In genomic region chr17:18960803-18961511, GRCh38 we compare ENCODE assay signal across 8 cellular contexts. TPM values are rescaled to one million over a fixed set of nuclear protein-coding genes. Genes with fewer than 3 reads are reported as not detected.
DNase-seq lines count a peak whose midpoint lies in the region; ATAC-seq, FAIRE-seq and TF ChIP-seq lines count a peak whose summit lies in the region.

No MANE protein-coding gene starts in this region.

- H3K27ac ChIP-seq in HEK293 (ENCODE audit: extremely low read depth, low read depth, low read length) (no peak overlapping the region), kidney (ENCODE audit: low read depth in 2 of 2, low read length in 2 of 2) (no peak overlapping the region)

- H3K36me3 ChIP-seq in HEK293 (ENCODE audit: control insufficient read depth in 2 of 2, insufficient read depth in 1 of 2, low read length in 2 of 2) (no peaks in the 10 kb centered on the region), kidney (ENCODE audit: control insufficient read depth in 1 of 2, insufficient read depth in 2 of 2, low read length in 2 of 2) (peaks cover 2 to 6% of the 10 kb centered on the region in 2 donors)

- FAIRE-seq in kidney (lab: Jason Lieb, UNC): no peak

- no peak overlapping the region for H3K9ac ChIP-seq in kidney (ENCODE audit: low read length in 2 of 2)

- intact Hi-C loops in kidney (cut with DNase I): no loop called here

- no peak overlapping the region for H3K4me3 ChIP-seq in HEK293 (ENCODE audit: low read depth, low read length)
- H3K4me3 ChIP-seq in WI38 (ENCODE audit: low read depth, low read length): no peak overlapping the region
- H3K4me3 ChIP-seq in kidney (ENCODE audit: low read length in 2 of 2): no peak overlapping the region

- CTCF ChIA-PET in HEK293 (lab: Yijun Ruan, JAX): interaction anchor here (0.6 to 3.7 kb wide), 35 partner anchors 9 to 770 kb away, joined by 3 to 31 read pairs (median 5); partner anchors contain the start of genes FAM83G and SLC5A10

- H3K9me3 ChIP-seq in HEK293 (ENCODE audit: control insufficient read depth, insufficient read depth, low read depth, low read length) (no peaks in the 10 kb centered on the region), kidney (ENCODE audit: control insufficient read depth in 1 of 2, low read length in 2 of 2) (no peaks in the 10 kb centered on the region)

- POLR2A ChIA-PET in HEK293 (lab: Yijun Ruan, JAX): interaction anchor here (0.8 to 1.0 kb wide), 3 partner anchors 9 to 174 kb away, joined by 3 read pairs; no protein-coding TSS in a partner anchor

- TF ChIP-seq CTCF in HEK293 (tag by site-specific recombination; IDR thresholded peaks at IDR 0.05): peak; percentile 89
- TF ChIP-seq CTCF in WI38 (IDR thresholded peaks at IDR 0.05; ENCODE audit: low read depth, low read length): peak; percentile 82
- TF ChIP-seq CTCF in kidney (IDR thresholded peaks at IDR 0.05; ENCODE audit: borderline replicate concordance, extremely low read depth, insufficient read depth): peak; percentile 85

- peak; percentile 80 for DNase-seq in ELR (ENCODE audit: low read depth)
- DNase-seq in NCI-H1417 (lab: John Stamatoyannopoulos, UW): peak; percentile 38 to 64 (median 51)
- DNase-seq in T47D (ENCODE audit: low read depth in 1 of 2, low spot score in 1 of 2): peak; percentile 80 to 92
- peak; percentile 90 for DNase-seq in kidney
- peak; percentile 88 to 89 for DNase-seq in stimulated activated CD4-positive, alpha-beta T cell treated with anti-CD3 and anti-CD28 coated beads, Interleukin-2, amount 100 ng/mL, for 48 hours

- H3K4me1 ChIP-seq in HEK293 (ENCODE audit: control insufficient read depth, insufficient read depth, low read length): no peaks in the 10 kb centered on the region
- no peaks in the 10 kb centered on the region for H3K4me1 ChIP-seq in kidney (ENCODE audit: control insufficient read depth in 1 of 2, insufficient read depth in 1 of 2, low read depth in 1 of 2, low read length in 2 of 2)

- in situ Hi-C loops in T47D (cut with HindIII; ENCODE audit: low pct_unique_long_range_greater_than_20kb, low sequenced_read_pairs): no loop called here

- no peak for ATAC-seq in GM19463 (IDR thresholded peaks at IDR 0.05; ENCODE audit: unreplicated experiment)

TF ChIP-seq in HEK293, 187 proteins besides CTCF, POLR2A, EP300 and RAD21:
- TF ChIP-seq ZNF184 (tag by site-specific recombination; IDR thresholded peaks at IDR 0.05) (no peak), ZNF776 (tag by site-specific recombination; IDR thresholded peaks at IDR 0.05; ENCODE audit: borderline replicate concordance) (no peak), KLF17 (tag by site-specific recombination; IDR thresholded peaks at IDR 0.05) (peak; percentile 31; the same call in 1 of the 2 replicates), ZNF654 (tag by site-specific recombination; IDR thresholded peaks at IDR 0.05; ENCODE audit: low read depth) (peak; percentile 89), ZNF600 (tag by site-specific recombination; IDR thresholded peaks at IDR 0.05) (peak; percentile 68), PATZ1 (tag by site-specific recombination; IDR thresholded peaks at IDR 0.05) (peak; percentile 39; the same call in 1 of the 2 replicates), ZFP69B (tag by site-specific recombination; IDR thresholded peaks at IDR 0.05) (0 out of 2 replicates have a peak, but pooled peaks have one; percentile 20)

RNA-seq across cellular contexts. Expression of gene SLC5A10, which starts 9.0 kb away (rescaled TPM):
- total RNA-seq in kidney: 9.7 TPM
- polyA plus RNA-seq in kidney (ENCODE audit: insufficient read depth, low read depth, low replicate concordance): 16.5 TPM

RNA-seq across cellular contexts. Expression of gene FAM83G, which starts 43.6 kb away (rescaled TPM):
- total RNA-seq in kidney: 8.0 TPM
- polyA plus RNA-seq in kidney (ENCODE audit: insufficient read depth, low read depth, low replicate concordance): 4.9 TPM
